Comparison of ENCODE assay signal across 36 cellular contexts in the genomic region with DNA sequence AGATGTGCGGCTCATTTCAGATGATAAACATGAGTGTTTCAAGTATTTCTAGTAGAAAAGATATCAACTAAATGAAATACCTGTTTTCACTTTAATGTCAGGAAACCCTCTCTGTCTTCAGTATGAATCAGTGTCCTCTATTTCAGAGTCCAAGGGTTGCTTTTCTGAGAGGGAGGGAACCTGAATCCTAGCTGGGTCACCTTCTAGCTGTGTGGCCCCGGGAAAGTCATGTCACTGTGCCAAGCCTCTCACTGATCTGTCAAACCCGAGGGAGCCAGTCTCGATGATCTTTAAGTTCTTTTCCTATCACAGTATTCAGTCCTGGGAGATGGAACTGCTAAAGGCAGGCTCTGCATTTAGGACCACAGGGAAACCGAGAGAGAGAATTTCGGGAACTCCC.
"Had no signal": no experiment of that assay in that cellular context is flagged by ENCODE, and none has a peak within 500 bp of the region (broad histone marks: within the 10 kb centered on the region; RNA-seq: fewer than 3 reads in every experiment).

No MANE protein-coding gene starts in this region.

- ATAC-seq: activated CD8-positive, alpha-beta T cell treated with anti-CD3 and anti-CD28 coated beads for 36 hours; activated naive CD4-positive, alpha-beta T cell treated with anti-CD3 and anti-CD28 coated beads, Interleukin-2, amount 50 U/mL, for 72 hours; activated T-cell treated with anti-CD3 and anti-CD28 coated beads, Interleukin-2, amount 50 U/mL, for 4 hours; activated T-cell treated with anti-CD3 and anti-CD28 coated beads, Interleukin-2, amount 50 U/mL, for 72 hours; activated T-helper 17 cell treated with anti-CD3 and anti-CD28 coated beads, Interleukin-2, amount 50 U/mL, for 72 hours had no signal

- H3K36me3 Mint-ChIP-seq: activated CD4-positive, alpha-beta memory T cell treated with anti-CD3 and anti-CD28 coated beads for 36 hours; activated naive CD4-positive, alpha-beta T cell treated with anti-CD3 and anti-CD28 coated beads, Interleukin-2, amount 50 U/mL, for 72 hours; activated naive CD8-positive, alpha-beta T cell treated with anti-CD3 and anti-CD28 coated beads for 36 hours; brain had no signal

- H3K36me3 ChIP-seq: ascending aorta, cardiac muscle cell had no signal

- H3K27ac Mint-ChIP-seq: activated B cell treated with CpG ODN at 0.5 μM for 24 hours; activated CD4-positive, alpha-beta memory T cell treated with anti-CD3 and anti-CD28 coated beads for 36 hours; activated CD4-positive, alpha-beta T cell treated with anti-CD3 and anti-CD28 coated beads, Interleukin-2, amount 10 ng/mL, durations not matched to agents 24 days and 14 days; activated CD8-positive, alpha-beta T cell treated with anti-CD3 and anti-CD28 coated beads for 36 hours; activated naive CD4-positive, alpha-beta T cell treated with anti-CD3 and anti-CD28 coated beads for 36 hours; activated naive CD4-positive, alpha-beta T cell treated with anti-CD3 and anti-CD28 coated beads, Interleukin-2, amount 50 U/mL, for 72 hours; activated naive CD8-positive, alpha-beta T cell treated with anti-CD3 and anti-CD28 coated beads for 36 hours; activated T-cell treated with anti-CD3 and anti-CD28 coated beads, Interleukin-2, amount 50 U/mL, for 72 hours; activated T-helper 1 cell treated with anti-CD3 and anti-CD28 coated beads, Interleukin-12 subunit alpha, Interleukin-12 subunit beta, Interleukin-2, Interleukin-4 antibody, amounts not matched to agents 30 ng/mL and 10 ng/mL and 1 ng/mL, durations not matched to agents 14 hours and 24 hours and 36 hours; activated T-helper 17 cell treated with anti-CD3 and anti-CD28 coated beads, Interleukin-2, amount 50 U/mL, for 72 hours; T-helper 1 cell treated with Interleukin-12 subunit alpha and Interleukin-12 subunit beta and Interleukin-4 antibody, amounts not matched to agents 30 μg/mL and 1 μg/mL, for 36 hours; T-helper 2 cell treated with Interferon-gamma antibody and Interleukin-4, amounts not matched to agents 5 μg/mL and 100 μg/mL, for 36 hours had no signal

- H3K27ac ChIP-seq: ascending aorta, cardiac muscle cell, VCaP had no signal

- H3K27me3 ChIP-seq: ascending aorta had no signal

- H3K4me3 ChIP-seq: ascending aorta, cardiac muscle cell had no signal

- H3K9me3 Mint-ChIP-seq: activated B cell treated with CpG ODN at 0.5 μM for 24 hours; activated CD4-positive, alpha-beta memory T cell treated with anti-CD3 and anti-CD28 coated beads for 36 hours; activated CD4-positive, alpha-beta T cell treated with anti-CD3 and anti-CD28 coated beads, Interleukin-2, amount 10 ng/mL, durations not matched to agents 24 days and 14 days; activated CD8-positive, alpha-beta T cell treated with anti-CD3 and anti-CD28 coated beads for 36 hours; activated naive CD4-positive, alpha-beta T cell treated with anti-CD3 and anti-CD28 coated beads for 36 hours; activated naive CD8-positive, alpha-beta T cell treated with anti-CD3 and anti-CD28 coated beads for 36 hours; activated T-cell treated with anti-CD3 and anti-CD28 coated beads, Interleukin-2, amount 50 U/mL, for 4 hours; activated T-helper 1 cell treated with anti-CD3 and anti-CD28 coated beads, Interleukin-12 subunit alpha, Interleukin-12 subunit beta, Interleukin-2, Interleukin-4 antibody, amounts not matched to agents 30 ng/mL and 10 ng/mL and 1 ng/mL, durations not matched to agents 14 hours and 24 hours and 36 hours; activated T-helper 17 cell treated with anti-CD3 and anti-CD28 coated beads, Interleukin-2, amount 50 U/mL, for 72 hours; brain; central memory CD8-positive, alpha-beta T cell; T-helper 1 cell treated with Interleukin-12 subunit alpha and Interleukin-12 subunit beta and Interleukin-4 antibody, amounts not matched to agents 30 μg/mL and 1 μg/mL, for 36 hours; T-helper 2 cell treated with Interferon-gamma antibody and Interleukin-4, amounts not matched to agents 5 μg/mL and 100 μg/mL, for 36 hours had no signal

- DNase-seq: activated B cell treated with CpG ODN at 0.5 μM for 24 hours; activated CD4-positive, alpha-beta memory T cell treated with anti-CD3 and anti-CD28 coated beads for 36 hours; activated CD4-positive, alpha-beta T cell treated with anti-CD3 and anti-CD28 coated beads for 4 hours; activated CD4-positive, alpha-beta T cell treated with anti-CD3 and anti-CD28 coated beads, Interleukin-2, amount 10 ng/mL, durations not matched to agents 24 days and 14 days; activated CD4-positive, alpha-beta T cell treated with anti-CD3 and anti-CD28 coated beads, Interleukin-2, amount 50 U/mL, for 1 hour; activated CD4-positive, alpha-beta T cell treated with anti-CD3 and anti-CD28 coated beads, Interleukin-2, amount 50 U/mL, for 4 hours; activated CD4-positive, CD25-positive, alpha-beta regulatory T cell treated with anti-CD3 and anti-CD28 coated beads, Interleukin-2, amount 50 U/mL, for 72 hours; activated CD8-positive, alpha-beta memory T cell treated with anti-CD3 and anti-CD28 coated beads, Interleukin-2, amount 50 U/mL, for 4 hours; activated CD8-positive, alpha-beta T cell treated with anti-CD3 and anti-CD28 coated beads for 36 hours; activated effector memory CD4-positive, alpha-beta T cell treated with anti-CD3 and anti-CD28 coated beads, Interleukin-2, amount 50 U/mL, for 16 hours; activated gamma-delta T cell treated with Interleukin-2 at 50 U/mL for 16 hours; activated naive CD4-positive, alpha-beta T cell; activated naive CD4-positive, alpha-beta T cell treated with anti-CD3 and anti-CD28 coated beads for 36 hours; activated naive CD4-positive, alpha-beta T cell treated with anti-CD3 and anti-CD28 coated beads, Interleukin-2, amount 50 U/mL, for 16 hours; activated naive CD8-positive, alpha-beta T cell treated with anti-CD3 and anti-CD28 coated beads for 36 hours; activated T-cell treated with anti-CD3 and anti-CD28 coated beads for 4 hours; activated T-cell treated with anti-CD3 and anti-CD28 coated beads, Interleukin-2, amount 50 U/mL, for 1 hour; activated T-cell treated with anti-CD3 and anti-CD28 coated beads, Interleukin-2, amount 50 U/mL, for 4 hours; activated T-cell treated with anti-CD3 and anti-CD28 coated beads, Interleukin-2, amount 50 U/mL, for 72 hours; amygdala; anterior cingulate cortex; caudate nucleus; SW 1271; T-helper 1 cell; T-helper 2 cell; T-helper 9 cell had no signal

- H3K9me3 ChIP-seq: ascending aorta had no signal

- H3K4me1 ChIP-seq: ascending aorta had no signal

- H3K4me1 Mint-ChIP-seq: activated B cell treated with CpG ODN at 0.5 μM for 24 hours; activated CD4-positive, alpha-beta T cell treated with anti-CD3 and anti-CD28 coated beads, Interleukin-2, amount 10 ng/mL, durations not matched to agents 24 days and 14 days; activated naive CD8-positive, alpha-beta T cell treated with anti-CD3 and anti-CD28 coated beads for 36 hours; activated T-helper 17 cell treated with anti-CD3 and anti-CD28 coated beads, Interleukin-2, amount 50 U/mL, for 72 hours; central memory CD8-positive, alpha-beta T cell had no signal

- H3K27me3 Mint-ChIP-seq: activated B cell treated with CpG ODN at 0.5 μM for 24 hours; activated CD4-positive, alpha-beta T cell treated with anti-CD3 and anti-CD28 coated beads, Interleukin-2, amount 10 ng/mL, durations not matched to agents 24 days and 14 days; brain had no signal

- H3K4me3 Mint-ChIP-seq: activated B cell treated with CpG ODN at 0.5 μM for 24 hours; activated CD4-positive, alpha-beta memory T cell treated with anti-CD3 and anti-CD28 coated beads for 36 hours; activated CD4-positive, alpha-beta T cell treated with anti-CD3 and anti-CD28 coated beads, Interleukin-2, amount 10 ng/mL, durations not matched to agents 24 days and 14 days; activated CD8-positive, alpha-beta T cell treated with anti-CD3 and anti-CD28 coated beads for 36 hours; activated naive CD4-positive, alpha-beta T cell treated with anti-CD3 and anti-CD28 coated beads for 36 hours; activated naive CD8-positive, alpha-beta T cell treated with anti-CD3 and anti-CD28 coated beads for 36 hours; activated T-cell treated with anti-CD3 and anti-CD28 coated beads, Interleukin-2, amount 50 U/mL, for 4 hours; activated T-cell treated with anti-CD3 and anti-CD28 coated beads, Interleukin-2, amount 50 U/mL, for 72 hours; activated T-helper 1 cell treated with anti-CD3 and anti-CD28 coated beads, Interleukin-12 subunit alpha, Interleukin-12 subunit beta, Interleukin-2, Interleukin-4 antibody, amounts not matched to agents 30 ng/mL and 10 ng/mL and 1 ng/mL, durations not matched to agents 14 hours and 24 hours and 36 hours; activated T-helper 17 cell treated with anti-CD3 and anti-CD28 coated beads, Interleukin-2, amount 50 U/mL, for 72 hours; brain; central memory CD8-positive, alpha-beta T cell; T-helper 1 cell treated with Interleukin-12 subunit alpha and Interleukin-12 subunit beta and Interleukin-4 antibody, amounts not matched to agents 30 μg/mL and 1 μg/mL, for 36 hours; T-helper 2 cell treated with Interferon-gamma antibody and Interleukin-4, amounts not matched to agents 5 μg/mL and 100 μg/mL, for 36 hours had no signal
